8 cellular contexts compared by ENCODE assay signal in genomic region chr22:50674606-50675552, GRCh38. TPM values are rescaled to one million over a fixed set of nuclear protein-coding genes. Genes with fewer than 3 reads are reported as not detected.
DNase-seq lines count a peak whose midpoint lies in the region; ATAC-seq, FAIRE-seq and TF ChIP-seq lines count a peak whose summit lies in the region.

No MANE protein-coding gene starts in this region.

- CTCF ChIA-PET in WTC11 (lab: Charles Lee) = interaction anchor here (0.6 to 3.0 kb wide), 9 partner anchors 20 to 112 kb away, joined by 3 to 22 read pairs (median 3); partner anchors contain the start of genes ARSA and SYCE3

- no peaks in the 10 kb centered on the region; the same call in 1 of the 2 replicates for H3K9me3 Mint-ChIP-seq in WTC11

- peaks cover 46% of the 10 kb centered on the region for H3K27me3 Mint-ChIP-seq in WTC11 (ENCODE audit: low read depth)

- no peak overlapping the region for H3K27ac Mint-ChIP-seq in WTC11

- peaks cover 7% of the 10 kb centered on the region for H3K36me3 Mint-ChIP-seq in WTC11

- H3K4me1 ChIP-seq in BE2C = no peaks in the 10 kb centered on the region
- no peaks in the 10 kb centered on the region for H3K4me1 ChIP-seq in pancreas

- H3K4me3 ChIP-seq in BE2C (ENCODE audit: low read depth, low read length) (no peak overlapping the region), HFF-Myc (replicated peaks; ENCODE audit: low read depth, low read length) (peak overlapping the region; percentile 11; the same call in 1 of the 2 replicates), fibroblast of villous mesenchyme (ENCODE audit: low read depth, low read length) (peak overlapping the region; percentile 29), pancreas (peak overlapping the region in 2 of 4 donors; percentile 37 to 53)

- peak overlapping the region; percentile 60 for H3K4me3 Mint-ChIP-seq in WTC11

- H3K9me3 ChIP-seq in BE2C (no peaks in the 10 kb centered on the region), pancreas (no peaks in the 10 kb centered on the region)

- no peak overlapping the region for H3K27ac ChIP-seq in pancreas

- DNase-seq in BE2C = peak; percentile 50
- DNase-seq in HFF-Myc (ENCODE audit: extremely low read depth, low read depth) = no peak
- DNase-seq in WTC11 (ENCODE audit: low spot score) = peak; percentile 90
- DNase-seq in fibroblast of villous mesenchyme (ENCODE audit: low read depth) = peak; percentile 16
- DNase-seq in pancreas = peak; percentile 44 to 86 (median 62)
- no peak for DNase-seq in H54 (ENCODE audit: insufficient read length, low spot score)

- H3K4me1 Mint-ChIP-seq in WTC11 = peaks cover 13% of the 10 kb centered on the region

- POLR2A ChIA-PET in WTC11 (lab: Charles Lee) = no interaction called here

- peak; percentile 89 for ATAC-seq in WTC11
- ATAC-seq in pancreas = peak; percentile 67 to 92 (median 82)
- no peak for ATAC-seq in GM21529 (IDR thresholded peaks at IDR 0.05; ENCODE audit: unreplicated experiment)
- no peak for ATAC-seq in HG02588 (IDR thresholded peaks at IDR 0.05; ENCODE audit: unreplicated experiment)

- intact Hi-C loops in pancreas (cut with DNase I) = no loop called here

- no peak for TF ChIP-seq POLR2A in H54 (IDR thresholded peaks at IDR 0.05; ENCODE audit: low read depth, low read length)

- FAIRE-seq in pancreas (lab: Jason Lieb, UNC) (no peak), H54 (lab: Jason Lieb, UNC) (no peak)

- H3K36me3 ChIP-seq in BE2C (no peaks in the 10 kb centered on the region), pancreas (no peaks in the 10 kb centered on the region)

- 4 to 5% methylated on average over 52 to 105 of the region's 105 CpGs for WGBS in pancreas, 2 donors

- no peak for TF ChIP-seq CTCF in BE2C (IDR thresholded peaks at IDR 0.05; ENCODE audit: low read depth, low read length)
- TF ChIP-seq CTCF in HFF-Myc (IDR thresholded peaks at IDR 0.05; ENCODE audit: low read depth, low read length, missing control alignments) = no peak
- no peak for TF ChIP-seq CTCF in WTC11 (IDR thresholded peaks at IDR 0.05)
- TF ChIP-seq CTCF in fibroblast of villous mesenchyme (IDR thresholded peaks at IDR 0.05; ENCODE audit: insufficient read depth, low read depth, low read length) = no peak
- TF ChIP-seq CTCF in pancreas (IDR thresholded peaks at IDR 0.05) = no peak

- H3K27me3 ChIP-seq in BE2C (peaks cover 36% of the 10 kb centered on the region), pancreas (peaks cover 0 to 3% (median 0%) of the 10 kb centered on the region in 4 donors)

TF ChIP-seq in WTC11, 78 proteins besides CTCF, POLR2A, EP300 and RAD21:
- TF ChIP-seq TEAD1 (CRISPR knock-in tag; IDR thresholded peaks at IDR 0.05) (0 out of 2 replicates have a peak, but pooled peaks have one; percentile 37), ATF3 (CRISPR knock-in tag; conservative IDR thresholded peaks at IDR 0.05) (0 out of 2 replicates have a peak, but pooled peaks have one; percentile 49), ZNF425 (CRISPR knock-in tag; conservative IDR thresholded peaks at IDR 0.05) (no peak), SMAD4 (CRISPR knock-in tag; IDR thresholded peaks at IDR 0.05) (no peak), ZBTB43 (CRISPR knock-in tag; IDR thresholded peaks at IDR 0.05) (peak; percentile 56; the same call in 1 of the 2 replicates), SP1 (CRISPR knock-in tag; conservative IDR thresholded peaks at IDR 0.05) (peak; percentile 41), MAX (CRISPR knock-in tag; IDR thresholded peaks at IDR 0.05) (peak; percentile 62; the same call in 1 of the 2 replicates)
- TF ChIP-seq, protein P1, sequence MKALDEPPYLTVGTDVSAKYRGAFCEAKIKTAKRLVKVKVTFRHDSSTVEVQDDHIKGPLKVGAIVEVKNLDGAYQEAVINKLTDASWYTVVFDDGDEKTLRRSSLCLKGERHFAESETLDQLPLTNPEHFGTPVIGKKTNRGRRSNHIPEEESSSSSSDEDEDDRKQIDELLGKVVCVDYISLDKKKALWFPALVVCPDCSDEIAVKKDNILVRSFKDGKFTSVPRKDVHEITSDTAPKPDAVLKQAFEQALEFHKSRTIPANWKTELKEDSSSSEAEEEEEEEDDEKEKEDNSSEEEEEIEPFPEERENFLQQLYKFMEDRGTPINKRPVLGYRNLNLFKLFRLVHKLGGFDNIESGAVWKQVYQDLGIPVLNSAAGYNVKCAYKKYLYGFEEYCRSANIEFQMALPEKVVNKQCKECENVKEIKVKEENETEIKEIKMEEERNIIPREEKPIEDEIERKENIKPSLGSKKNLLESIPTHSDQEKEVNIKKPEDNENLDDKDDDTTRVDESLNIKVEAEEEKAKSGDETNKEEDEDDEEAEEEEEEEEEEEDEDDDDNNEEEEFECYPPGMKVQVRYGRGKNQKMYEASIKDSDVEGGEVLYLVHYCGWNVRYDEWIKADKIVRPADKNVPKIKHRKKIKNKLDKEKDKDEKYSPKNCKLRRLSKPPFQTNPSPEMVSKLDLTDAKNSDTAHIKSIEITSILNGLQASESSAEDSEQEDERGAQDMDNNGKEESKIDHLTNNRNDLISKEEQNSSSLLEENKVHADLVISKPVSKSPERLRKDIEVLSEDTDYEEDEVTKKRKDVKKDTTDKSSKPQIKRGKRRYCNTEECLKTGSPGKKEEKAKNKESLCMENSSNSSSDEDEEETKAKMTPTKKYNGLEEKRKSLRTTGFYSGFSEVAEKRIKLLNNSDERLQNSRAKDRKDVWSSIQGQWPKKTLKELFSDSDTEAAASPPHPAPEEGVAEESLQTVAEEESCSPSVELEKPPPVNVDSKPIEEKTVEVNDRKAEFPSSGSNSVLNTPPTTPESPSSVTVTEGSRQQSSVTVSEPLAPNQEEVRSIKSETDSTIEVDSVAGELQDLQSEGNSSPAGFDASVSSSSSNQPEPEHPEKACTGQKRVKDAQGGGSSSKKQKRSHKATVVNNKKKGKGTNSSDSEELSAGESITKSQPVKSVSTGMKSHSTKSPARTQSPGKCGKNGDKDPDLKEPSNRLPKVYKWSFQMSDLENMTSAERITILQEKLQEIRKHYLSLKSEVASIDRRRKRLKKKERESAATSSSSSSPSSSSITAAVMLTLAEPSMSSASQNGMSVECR (CRISPR knock-in tag; IDR thresholded peaks at IDR 0.05; ENCODE audit: borderline replicate concordance) = peak; percentile 58; the same call in 1 of the 2 replicates
TF ChIP-seq in WTC11: peak in this region for 6.

RNA-seq across cellular contexts. Expression of gene SHANK3, which starts 2.3 kb away (rescaled TPM):
- 3.3 TPM for polyA plus RNA-seq in BE2C (2012; ENCODE audit: insufficient read depth, insufficient read length, low read depth)
- total RNA-seq in WTC11 (2021) (9.6 to 10.5 TPM (median 9.7 TPM) in 3 replicates), fibroblast of villous mesenchyme (0.64 and 0.86 TPM in 2 replicates), pancreas (1 to 10 TPM; 2.7 to 6.1 (median 3.7) TPM)
- polyA plus RNA-seq in pancreas = 10 to 100 TPM; 18.7 to 18.9 TPM

RNA-seq across cellular contexts. Expression of gene ARSA, which starts 46.9 kb away (rescaled TPM):
- polyA plus RNA-seq in BE2C (2012; ENCODE audit: insufficient read depth, insufficient read length, low read depth) = 16.3 TPM
- total RNA-seq in WTC11 (2021) (17.7 to 18.8 TPM (median 17.8 TPM) in 3 replicates), fibroblast of villous mesenchyme (9.9 and 19.0 TPM in 2 replicates), pancreas (10 to 100 TPM; 21.9 to 36.2 (median 27.2) TPM)
- polyA plus RNA-seq in pancreas = 100 to 1,000 TPM in 1 of 2 donors, 10 to 100 TPM in 1; 87.1 to 119 TPM

Comparison
In these comparisons a context has a peak if more than half of its experiments do, and no peak if none do; other contexts are left out.
1. DNase-seq: peak in BE2C (single experiment), WTC11 (single experiment), fibroblast of villous mesenchyme (single experiment) and pancreas (6 of 6); none in HFF-Myc (single experiment) and H54 (single experiment).
2. ATAC-seq: peak in WTC11 (single experiment) and pancreas (4 of 4); none in GM21529 (single experiment) and HG02588 (single experiment).